ENCODE assay signal across 9 cellular contexts in genomic region chr6:15623282-15624116, GRCh38. TPM values are rescaled to one million over a fixed set of nuclear protein-coding genes. Genes with fewer than 3 reads are reported as not detected.
DNase-seq lines count a peak whose midpoint lies in the region; ATAC-seq and TF ChIP-seq lines count a peak whose summit lies in the region.
"Had no signal": no experiment of that assay in that cellular context is flagged by ENCODE, and none has a peak within 500 bp of the region (broad histone marks: within the 10 kb centered on the region; RNA-seq: fewer than 3 reads in every experiment).

No MANE protein-coding gene starts in this region.

- intact Hi-C loops in sciatic nerve (cut with DNase I) = no loop called here

- H3K27ac Mint-ChIP-seq in HFFc6 = no peak overlapping the region
- no peak overlapping the region for H3K27ac Mint-ChIP-seq in activated CD8-positive, alpha-beta memory T cell treated with anti-CD3 and anti-CD28 coated beads, Interleukin-2, amount 10 ng/mL, durations not matched to agents 7 days and 5 days

- peak; percentile 44 for DNase-seq in AG08395 (ENCODE audit: low spot score)
- peak; percentile 4 for DNase-seq in HFFc6
- DNase-seq in SK-N-DZ (ENCODE audit: low spot score) = peak; percentile 40
- peak; percentile 57 for DNase-seq in fibroblast of pulmonary artery (ENCODE audit: low read depth)
- DNase-seq in sciatic nerve (ENCODE audit: low spot score) = no peak
- no peak for DNase-seq in activated CD8-positive, alpha-beta memory T cell treated with anti-CD3 and anti-CD28 coated beads, Interleukin-2, amount 10 ng/mL, durations not matched to agents 7 days and 5 days
- DNase-seq in NCI-H187 treated with DMSO at 0.1 percent for 48 hours (lab: John Stamatoyannopoulos, UW) = no peak

- H3K9me3 Mint-ChIP-seq in HFFc6 = no peaks in the 10 kb centered on the region
- H3K9me3 Mint-ChIP-seq in activated CD8-positive, alpha-beta memory T cell treated with anti-CD3 and anti-CD28 coated beads, Interleukin-2, amount 10 ng/mL, durations not matched to agents 7 days and 5 days (ENCODE audit: low read depth) = no peaks in the 10 kb centered on the region
- H3K9me3 Mint-ChIP-seq: central memory CD8-positive, alpha-beta T cell had no signal

- ATAC-seq in sciatic nerve (peak; percentile 79), GM19328 (IDR thresholded peaks at IDR 0.05; ENCODE audit: unreplicated experiment) (no peak)
- ATAC-seq in activated CD8-positive, alpha-beta memory T cell treated with anti-CD3 and anti-CD28 coated beads, Interleukin-2, amount 10 ng/mL, durations not matched to agents 7 days and 5 days = no peak

- peak; percentile 90 for TF ChIP-seq CTCF in HFFc6 (IDR thresholded peaks at IDR 0.05)
- peak; percentile 35 for TF ChIP-seq CTCF in fibroblast of pulmonary artery (IDR thresholded peaks at IDR 0.05; ENCODE audit: low read length, missing control alignments)

- no peak overlapping the region for H3K4me3 Mint-ChIP-seq in HFFc6
- H3K4me3 Mint-ChIP-seq in activated CD8-positive, alpha-beta memory T cell treated with anti-CD3 and anti-CD28 coated beads, Interleukin-2, amount 10 ng/mL, durations not matched to agents 7 days and 5 days = no peak overlapping the region
- H3K4me3 Mint-ChIP-seq: central memory CD8-positive, alpha-beta T cell had no signal

- CTCF ChIA-PET in activated CD8-positive, alpha-beta memory T cell treated with anti-CD3 and anti-CD28 coated beads, Interleukin-2, amount 10 ng/mL, durations not matched to agents 7 days and 5 days (lab: Charles Lee) = interaction anchor here (0.7 to 2.0 kb wide), 13 partner anchors 13 to 1494 kb away, joined by 3 to 9 read pairs (median 3); no protein-coding TSS in a partner anchor

- H3K27me3 Mint-ChIP-seq in HFFc6 (ENCODE audit: insufficient read depth) = no peaks in the 10 kb centered on the region
- no peaks in the 10 kb centered on the region for H3K27me3 Mint-ChIP-seq in activated CD8-positive, alpha-beta memory T cell treated with anti-CD3 and anti-CD28 coated beads, Interleukin-2, amount 10 ng/mL, durations not matched to agents 7 days and 5 days
- H3K27me3 Mint-ChIP-seq: central memory CD8-positive, alpha-beta T cell had no signal

- no peaks in the 10 kb centered on the region for H3K36me3 Mint-ChIP-seq in HFFc6 (ENCODE audit: low read depth)
- H3K36me3 Mint-ChIP-seq in activated CD8-positive, alpha-beta memory T cell treated with anti-CD3 and anti-CD28 coated beads, Interleukin-2, amount 10 ng/mL, durations not matched to agents 7 days and 5 days = peaks cover 10% of the 10 kb centered on the region

- peaks cover 36% of the 10 kb centered on the region for H3K4me1 Mint-ChIP-seq in HFFc6 (ENCODE audit: low read depth)
- H3K4me1 Mint-ChIP-seq in activated CD8-positive, alpha-beta memory T cell treated with anti-CD3 and anti-CD28 coated beads, Interleukin-2, amount 10 ng/mL, durations not matched to agents 7 days and 5 days = peaks cover 26% of the 10 kb centered on the region

- no peak overlapping the region for H3K4me3 ChIP-seq in fibroblast of pulmonary artery (replicated peaks; ENCODE audit: low read depth, low read length)

RNA-seq across cellular contexts. Expression of gene DTNBP1, which starts 39.3 kb away (rescaled TPM):
- 10 to 100 TPM; 10.4 to 15.3 (median 13.9) TPM for total RNA-seq in HFFc6 (2021; fragmentation: NEBNext Ultra II Directional; extraction: Animal tissue kit (Norgen Biotek cat#: 25700))
- 7.1 and 10.8 TPM in 2 replicates for polyA plus RNA-seq in SK-N-DZ (2014; cell fraction: cytosol; rRNA removed)
- polyA plus RNA-seq in SK-N-DZ (2014; cell fraction: nucleus; rRNA removed) = 6.8 and 21.8 TPM in 2 replicates
- 25.3 TPM for total RNA-seq in sciatic nerve
- total RNA-seq in activated CD8-positive, alpha-beta memory T cell treated with anti-CD3 and anti-CD28 coated beads, Interleukin-2, amount 10 ng/mL, durations not matched to agents 7 days and 5 days = 10 to 100 TPM; 15.3 to 18.5 TPM

Comparison
In these comparisons a context has a peak if more than half of its experiments do, and no peak if none do; other contexts are left out.
1. DNase-seq: peak in AG08395 (single experiment), HFFc6 (single experiment), SK-N-DZ (single experiment) and fibroblast of pulmonary artery (single experiment); none in sciatic nerve (single experiment), activated CD8-positive, alpha-beta memory T cell treated with anti-CD3 and anti-CD28 coated beads, Interleukin-2, amount 10 ng/mL, durations not matched to agents 7 days and 5 days (single experiment) and NCI-H187 treated with DMSO at 0.1 percent for 48 hours (single experiment).